Comparison of ENCODE assay signal across 19 cellular contexts in genomic region chr17:4221163-4221562, GRCh38. TPM values are rescaled to one million over a fixed set of nuclear protein-coding genes. Genes with fewer than 3 reads are reported as not detected.
DNase-seq lines count a peak whose midpoint lies in the region; ATAC-seq, FAIRE-seq and TF ChIP-seq lines count a peak whose summit lies in the region.
"Had no signal": no experiment of that assay in that cellular context is flagged by ENCODE, and none has a peak within 500 bp of the region (broad histone marks: within the 10 kb centered on the region; RNA-seq: fewer than 3 reads in every experiment).

No MANE protein-coding gene starts in this region.

- H3K36me3 ChIP-seq in liver (ENCODE audit: control insufficient read depth in 4 of 4, insufficient read depth in 3 of 4, low read depth in 1 of 4, low read length in 3 of 4), result peaks cover 0 to 9% (median 4%) of the 10 kb centered on the region in 4 donors
- H3K36me3 ChIP-seq in sigmoid colon, result peaks cover 0 to 39% (median 6%) of the 10 kb centered on the region in 4 donors

- H3K36me3 Mint-ChIP-seq in WTC11, result peaks cover 18% of the 10 kb centered on the region

- H3K9me3 ChIP-seq in liver (ENCODE audit: control insufficient read depth in 4 of 4, low read length in 3 of 4), result no peaks in the 10 kb centered on the region
- H3K9me3 ChIP-seq in sigmoid colon, result no peaks in the 10 kb centered on the region
- H3K9me3 ChIP-seq: mucosa of descending colon had no signal

- H3K27me3 Mint-ChIP-seq in WTC11 (ENCODE audit: low read depth), result no peaks in the 10 kb centered on the region
- H3K27me3 Mint-ChIP-seq: CD8-positive, alpha-beta memory T cell had no signal

- peak; percentile 40 for FAIRE-seq in GM12892 (lab: Jason Lieb, UNC)
- FAIRE-seq: GM12878, K562, TTC549 had no signal

- CTCF ChIA-PET in WTC11 (lab: Charles Lee), result no interaction called here

- H3K9me3 Mint-ChIP-seq in WTC11, result no peaks in the 10 kb centered on the region
- H3K9me3 Mint-ChIP-seq: CD8-positive, alpha-beta memory T cell had no signal

- no peak for TF ChIP-seq POLR2A in GM12892 (IDR thresholded peaks at IDR 0.05; ENCODE audit: low read depth, low read length)
- no peak for TF ChIP-seq POLR2A in sigmoid colon (IDR thresholded peaks at IDR 0.05)
- no peak for TF ChIP-seq POLR2A in erythroblast (IDR thresholded peaks at IDR 0.05; ENCODE audit: low read length)

- H3K9ac ChIP-seq in liver (ENCODE audit: low read depth in 1 of 2, low read length in 2 of 2), result no peak overlapping the region

- no peak for TF ChIP-seq RAD21 in liver (IDR thresholded peaks at IDR 0.05)

- H3K4me3 Mint-ChIP-seq in WTC11, result no peak overlapping the region
- H3K4me3 Mint-ChIP-seq: CD8-positive, alpha-beta memory T cell had no signal

- H3K27ac ChIP-seq in liver (ENCODE audit: low read depth in 1 of 2, low read length in 2 of 2), result peak overlapping the region; percentile 42 to 50
- H3K27ac ChIP-seq in sigmoid colon, result peak overlapping the region; percentile 78 to 94 (median 88)
- H3K27ac ChIP-seq in substantia nigra (ENCODE audit: low read depth, low read length, poor library complexity, severe bottlenecking), result no peak overlapping the region

- no peak for ATAC-seq in WTC11
- ATAC-seq: GM12878, K562 had no signal

- TF ChIP-seq CTCF in WTC11 (IDR thresholded peaks at IDR 0.05) (no peak), liver (IDR thresholded peaks at IDR 0.05; ENCODE audit: low read depth, low read length, missing input control) (no peak), sigmoid colon (IDR thresholded peaks at IDR 0.05) (no peak)

- H3K4me1 Mint-ChIP-seq in WTC11, result peaks cover 18% of the 10 kb centered on the region

- POLR2A ChIA-PET in WTC11 (lab: Charles Lee), result no interaction called here

- TF ChIP-seq EP300 in sigmoid colon (IDR thresholded peaks at IDR 0.05), result no peak

- peaks cover 5 to 21% (median 11%) of the 10 kb centered on the region in 4 donors for H3K4me1 ChIP-seq in liver (ENCODE audit: control insufficient read depth in 4 of 4, insufficient read depth in 4 of 4, low read length in 3 of 4)
- H3K4me1 ChIP-seq in sigmoid colon, result peaks cover 0 to 70% (median 40%) of the 10 kb centered on the region in 4 donors

- intact Hi-C loops in sigmoid colon (cut with DNase I), result no loop called here

- H3K4me3 ChIP-seq in liver (ENCODE audit: low read depth in 1 of 3, low read length in 3 of 3) (no peak overlapping the region), sigmoid colon (peak overlapping the region in 1 of 4 donors; percentile 2)
- H3K4me3 ChIP-seq: GM12878, K562, mucosa of descending colon had no signal

- H3K27ac Mint-ChIP-seq in WTC11, result peak overlapping the region; percentile 67

- H3K27me3 ChIP-seq in liver (ENCODE audit: control insufficient read depth in 4 of 4, insufficient read depth in 4 of 4, low read length in 3 of 4) (no peaks in the 10 kb centered on the region), sigmoid colon (no peaks in the 10 kb centered on the region)

- DNase-seq in GM12892 (ENCODE audit: insufficient read length), result no peak
- DNase-seq in WTC11 (ENCODE audit: low spot score), result no peak
- no peak for DNase-seq in sigmoid colon
- no peak for DNase-seq in erythroblast (lab: John Stamatoyannopoulos, UW)
- no peak for DNase-seq in DMS79 treated with DMSO at 0.1 percent for 48 hours (lab: John Stamatoyannopoulos, UW)
- DNase-seq in substantia nigra (lab: John Stamatoyannopoulos, UW), result no peak
- DNase-seq: activated CD8-positive, alpha-beta memory T cell treated with anti-CD3 and anti-CD28 coated beads, Interleukin-2, amount 50 U/mL, for 4 hours; activated effector memory CD4-positive, alpha-beta T cell treated with anti-CD3 and anti-CD28 coated beads, Interleukin-2, amount 50 U/mL, for 16 hours; amygdala; CD8-positive, alpha-beta memory T cell; DMS53; effector CD4-positive, alpha-beta T cell; MM.1S; NCI-H69 had no signal

- 39% methylated on average over 4 of the region's 4 CpGs for WGBS in liver
- 44 to 82% methylated on average over 4 of the region's 4 CpGs for WGBS in sigmoid colon, 2 donors

TF ChIP-seq in WTC11, 78 proteins besides CTCF, POLR2A, EP300 and RAD21:
- TF ChIP-seq GTF2I (CRISPR knock-in tag; conservative IDR thresholded peaks at IDR 0.05) (no peak), ELF4 (CRISPR knock-in tag; IDR thresholded peaks at IDR 0.05; ENCODE audit: low read depth) (no peak), GABPB1 (CRISPR knock-in tag; IDR thresholded peaks at IDR 0.05) (0 out of 2 replicates have a peak, but pooled peaks have one; percentile 61), EMX1 (CRISPR knock-in tag; IDR thresholded peaks at IDR 0.05) (no peak), PRDM15 (CRISPR knock-in tag; IDR thresholded peaks at IDR 0.05) (no peak)

TF ChIP-seq in liver, 16 proteins besides CTCF, POLR2A, EP300 and RAD21:
- peak; percentile 82 for TF ChIP-seq ZBTB33 (IDR thresholded peaks at IDR 0.05)
- peak; percentile 30 for TF ChIP-seq REST (IDR thresholded peaks at IDR 0.05)
- peak; percentile 79 to 83 for TF ChIP-seq HNF4A (conservative IDR thresholded peaks at IDR 0.05)
- TF ChIP-seq MAX (IDR thresholded peaks at IDR 0.05), result peak; percentile 30
- no peak for TF ChIP-seq ATF3 (IDR thresholded peaks at IDR 0.05)
- TF ChIP-seq EGR1 (IDR thresholded peaks at IDR 0.05; ENCODE audit: low read depth in 2 of 2), result peak in 1 of 2 donors; percentile 9
- peak; percentile 38 for TF ChIP-seq HNF4G (IDR thresholded peaks at IDR 0.05)
- TF ChIP-seq YY1 (IDR thresholded peaks at IDR 0.05), result peak; percentile 24
- peak; percentile 69 for TF ChIP-seq NR2F2 (IDR thresholded peaks at IDR 0.05)
- no peak for TF ChIP-seq TAF1 (conservative IDR thresholded peaks at IDR 0.05)
- TF ChIP-seq FOXA1 (IDR thresholded peaks at IDR 0.05), result no peak
- peak; percentile 75 to 83 for TF ChIP-seq RXRA (IDR thresholded peaks at IDR 0.05)
- TF ChIP-seq JUND (IDR thresholded peaks at IDR 0.05), result peak in 1 of 2 donors; percentile 20
- peak; percentile 43 for TF ChIP-seq FOXA2 (IDR thresholded peaks at IDR 0.05)
- peak; percentile 72 for TF ChIP-seq SP1 (IDR thresholded peaks at IDR 0.05)
- TF ChIP-seq GABPA (IDR thresholded peaks at IDR 0.05 in 1 of 2, conservative IDR thresholded peaks at IDR 0.05 in 1 of 2), result no peak
TF ChIP-seq in liver: peak in this region for 12.

RNA-seq across cellular contexts. Expression of gene ANKFY1, which starts 42.6 kb away (rescaled TPM):
- polyA plus RNA-seq in GM12892 (2012; ENCODE audit: missing spikeins), result 17.2 TPM
- total RNA-seq in WTC11 (2021) (44.8 to 46.8 TPM (median 45.3 TPM) in 3 replicates), liver (10 to 100 TPM; 31.7 to 38.6 TPM), sigmoid colon (10 to 100 TPM; 52.6 to 68.0 (median 59.8) TPM)
- polyA plus RNA-seq in liver (10 to 100 TPM in 1 of 2 donors, 1 to 10 TPM in 1; 6.8 to 12.1 TPM), sigmoid colon (10 to 100 TPM in 2 of 3 donors, 1 to 10 TPM in 1; 6.0 to 24.3 (median 10.2) TPM)
